ENCODE assay signal across 1 cellular context in genomic region chr12:55720071-55720564, GRCh38.
TF ChIP-seq lines count a peak whose summit lies in the region.

A gene with protein sequence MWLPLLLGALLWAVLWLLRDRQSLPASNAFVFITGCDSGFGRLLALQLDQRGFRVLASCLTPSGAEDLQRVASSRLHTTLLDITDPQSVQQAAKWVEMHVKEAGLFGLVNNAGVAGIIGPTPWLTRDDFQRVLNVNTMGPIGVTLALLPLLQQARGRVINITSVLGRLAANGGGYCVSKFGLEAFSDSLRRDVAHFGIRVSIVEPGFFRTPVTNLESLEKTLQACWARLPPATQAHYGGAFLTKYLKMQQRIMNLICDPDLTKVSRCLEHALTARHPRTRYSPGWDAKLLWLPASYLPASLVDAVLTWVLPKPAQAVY (plus strand): TSS chr12:55720393. CDS start chr12:55721185, 792 bp downstream.

TF ChIP-seq in SK-N-SH, 30 proteins besides CTCF, POLR2A, EP300 and RAD21 (continued from another document):
- no peak for TF ChIP-seq FOSL2 (IDR thresholded peaks at IDR 0.05; ENCODE audit: borderline replicate concordance, low read depth)
- TF ChIP-seq MAX (IDR thresholded peaks at IDR 0.05; ENCODE audit: low read depth): no peak; the same call in 1 of the 2 replicates
- TF ChIP-seq REST (IDR thresholded peaks at IDR 0.05; ENCODE audit: low read depth, low read length): no peak
- TF ChIP-seq TEAD4 (IDR thresholded peaks at IDR 0.05; ENCODE audit: borderline replicate concordance, insufficient read depth): no peak
- TF ChIP-seq GABPA (IDR thresholded peaks at IDR 0.05; ENCODE audit: low read depth): no peak
- TF ChIP-seq EZH2phosphoT487 (IDR thresholded peaks at IDR 0.05; ENCODE audit: borderline replicate concordance, low read depth): no peak
- TF ChIP-seq SIN3A (IDR thresholded peaks at IDR 0.05; ENCODE audit: borderline replicate concordance, low read depth, low read length): no peak
- TF ChIP-seq JUND (IDR thresholded peaks at IDR 0.05): no peak
